In the genomic region with DNA sequence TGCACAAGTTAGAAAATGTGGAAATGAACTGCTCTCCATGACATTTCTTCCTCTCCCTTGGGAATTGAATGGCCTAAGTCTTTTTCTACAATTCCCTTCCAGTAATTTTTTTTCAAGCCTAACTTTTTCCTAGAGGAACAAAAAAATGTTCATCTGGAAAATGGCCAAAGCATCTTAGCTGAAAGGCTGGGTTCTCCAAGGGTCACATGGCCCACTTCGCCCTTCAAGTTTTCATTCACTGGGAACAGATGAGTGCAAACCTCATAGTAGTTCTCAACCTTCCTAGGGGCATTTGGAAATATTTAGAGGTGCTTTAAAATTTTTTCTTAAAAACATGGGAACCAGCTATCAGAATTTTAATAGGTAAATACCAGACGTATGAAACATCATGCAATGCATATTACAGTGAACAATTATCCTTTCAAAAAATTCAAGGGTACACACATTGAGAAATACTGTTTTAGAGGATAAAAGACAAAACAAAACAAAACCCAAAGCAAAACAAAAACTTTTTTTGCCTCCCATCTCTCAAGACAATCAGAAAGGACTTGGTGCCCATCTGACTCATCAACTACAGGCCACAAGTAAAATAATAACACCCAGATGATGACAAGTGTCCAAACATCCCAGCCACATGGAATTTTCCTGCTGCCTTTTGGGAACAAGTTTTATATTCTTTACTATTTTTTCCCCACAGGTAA, we compare ENCODE assay signal across 21 cellular contexts.
DNase-seq lines count a peak whose midpoint lies in the region; ATAC-seq, FAIRE-seq and TF ChIP-seq lines count a peak whose summit lies in the region.
"Had no signal": no experiment of that assay in that cellular context is flagged by ENCODE, and none has a peak within 500 bp of the region (broad histone marks: within the 10 kb centered on the region; RNA-seq: fewer than 3 reads in every experiment).

No MANE protein-coding gene starts in this region.

- no peak overlapping the region for H3K4me3 ChIP-seq in BJ (ENCODE audit: low read depth, low read length)
- H3K4me3 ChIP-seq in astrocyte of the cerebellum (ENCODE audit: low read depth, low read length), result no peak overlapping the region
- H3K4me3 ChIP-seq in fibroblast of pulmonary artery (replicated peaks; ENCODE audit: low read depth, low read length), result no peak overlapping the region
- H3K4me3 ChIP-seq in neuronal stem cell (ENCODE audit: low read length in 2 of 2), result no peak overlapping the region
- no peak overlapping the region for H3K4me3 ChIP-seq in MM.1S (ENCODE audit: low read length)
- H3K4me3 ChIP-seq in HepG2 (replicated peaks in 1 of 3; ENCODE audit: insufficient read depth in 1 of 3, low read depth in 2 of 3, low read length in 3 of 3), result no peak overlapping the region

- WGBS in neuronal stem cell (ENCODE audit: extremely low coverage in 2 of 2, insufficient read length in 2 of 2, insufficient replicate concordance in 1 of 2), 2 donors, result no CpG with 5 or more reads among the region's 2 CpGs
- 0% methylated on average over 2 of the region's 2 CpGs for WGBS in HepG2 (ENCODE audit: low lambda C conversion rate)

- no peak overlapping the region for H3K4me2 ChIP-seq in neuronal stem cell (ENCODE audit: insufficient read depth, low read length, poor library complexity, severe bottlenecking)
- H3K4me2 ChIP-seq in MM.1S (ENCODE audit: low read depth, low read length), result no peak overlapping the region
- H3K4me2 ChIP-seq in HepG2 (ENCODE audit: low read depth, low read length), result no peak overlapping the region

- no peak overlapping the region for H3K23ac ChIP-seq in neuronal stem cell (ENCODE audit: low read depth, low read length, poor library complexity)

- H3F3A ChIP-seq in MM.1S (ENCODE audit: insufficient read depth, low read length), result no peaks in the 10 kb centered on the region

- no peak for TF ChIP-seq POLR2A in HepG2 (IDR thresholded peaks at IDR 0.05; ENCODE audit: insufficient read depth in 1 of 2, low read depth in 2 of 2, low read length in 2 of 2)

- TF ChIP-seq EP300 in HepG2 (IDR thresholded peaks at IDR 0.05; ENCODE audit: low read depth in 2 of 2, low read length in 2 of 2), result no peak
- TF ChIP-seq EP300 in HepG2 (CRISPR knock-in tag; IDR thresholded peaks at IDR 0.05; ENCODE audit: borderline replicate concordance), result no peak

- no peak overlapping the region for H2BK15ac ChIP-seq in neuronal stem cell (ENCODE audit: low read length)

- no peak overlapping the region for H4K8ac ChIP-seq in neuronal stem cell (ENCODE audit: low read depth, low read length)

- H3K9ac ChIP-seq in neuronal stem cell (ENCODE audit: low read depth, low read length, poor library complexity) (no peak overlapping the region), MM.1S (ENCODE audit: low read length) (no peak overlapping the region), HepG2 (ENCODE audit: insufficient read depth, low read depth, low read length) (no peak overlapping the region)

- no peak overlapping the region for H4K91ac ChIP-seq in neuronal stem cell (ENCODE audit: low read depth, low read length, poor library complexity)

- H2AFZ ChIP-seq in neuronal stem cell (ENCODE audit: low read length), result no peak overlapping the region
- H2AFZ ChIP-seq in MM.1S (ENCODE audit: low read length), result no peak overlapping the region
- no peak overlapping the region for H2AFZ ChIP-seq in HepG2 (ENCODE audit: low read length)

- no peaks in the 10 kb centered on the region for H3K79me1 ChIP-seq in neuronal stem cell (ENCODE audit: low read depth, low read length)

- no peak overlapping the region for H2BK5ac ChIP-seq in neuronal stem cell (ENCODE audit: low read length)

- CTCF ChIA-PET in BJ (lab: Yijun Ruan, JAX) (interaction anchor here (0.7 kb wide), 1 partner anchor 9 kb away, joined by 3 read pairs; no protein-coding TSS in a partner anchor), HepG2 (lab: Yijun Ruan, JAX; ENCODE audit: low intra/inter-chr PET ratio, low total read pairs) (no interaction called here)

- intact Hi-C loops in HepG2 (cut with micrococcal nuclease; ENCODE audit: unreplicated experiment), result no loop called here

- H3K4ac ChIP-seq in neuronal stem cell (ENCODE audit: low read length), result no peak overlapping the region

- no peak overlapping the region for H3K14ac ChIP-seq in neuronal stem cell (ENCODE audit: low read length)

- BruUV-seq in HepG2 (replicated peaks; lab: Mats Ljungman, UMichigan), result no TSS peak

- no peaks in the 10 kb centered on the region for H3K79me2 ChIP-seq in MM.1S (ENCODE audit: low read length)
- H3K79me2 ChIP-seq in HepG2 (ENCODE audit: insufficient read depth, low read length), result no peaks in the 10 kb centered on the region

- in situ Hi-C loops in astrocyte of the cerebellum (cut with HindIII; ENCODE audit: low sequenced_read_pairs) (no loop called here), HepG2 (cut with HindIII; ENCODE audit: extremely low pct_ligation_motif_present, low pct_unique_long_range_greater_than_20kb) (no loop called here)

- no peak for TF ChIP-seq CTCF in BJ (IDR thresholded peaks at IDR 0.05; ENCODE audit: insufficient read depth, low read depth, low read length)
- no peak for TF ChIP-seq CTCF in astrocyte of the cerebellum (IDR thresholded peaks at IDR 0.05; ENCODE audit: low read depth, low read length, missing control alignments)
- TF ChIP-seq CTCF in fibroblast of pulmonary artery (IDR thresholded peaks at IDR 0.05; ENCODE audit: low read length, missing control alignments), result no peak
- no peak for TF ChIP-seq CTCF in MM.1S (IDR thresholded peaks at IDR 0.05; ENCODE audit: low read length)
- TF ChIP-seq CTCF in HepG2 (CRISPR knock-in tag; IDR thresholded peaks at IDR 0.05), result no peak

- H3K9me3 ChIP-seq in neuronal stem cell (replicated peaks in 1 of 2; ENCODE audit: control insufficient read depth in 2 of 2, insufficient read depth in 1 of 2, low read depth in 1 of 2, low read length in 2 of 2) (no peaks in the 10 kb centered on the region), MM.1S (replicated peaks; ENCODE audit: insufficient read depth, low read length) (no peaks in the 10 kb centered on the region), HepG2 (ENCODE audit: low read length) (peaks cover 14% of the 10 kb centered on the region; the same call in 1 of the 2 replicates)

- H3K36me3 ChIP-seq in BJ (ENCODE audit: control insufficient read depth, insufficient read depth, low read length) (no peaks in the 10 kb centered on the region), neuronal stem cell (replicated peaks in 1 of 2; ENCODE audit: control insufficient read depth in 2 of 2, insufficient read depth in 2 of 2, low read length in 2 of 2) (no peaks in the 10 kb centered on the region), MM.1S (replicated peaks; ENCODE audit: insufficient read depth, low read length) (no peaks in the 10 kb centered on the region), HepG2 (replicated peaks in 1 of 2; ENCODE audit: control insufficient read depth in 1 of 2, insufficient read depth in 2 of 2, low read length in 2 of 2) (no peaks in the 10 kb centered on the region)

- FAIRE-seq in HepG2 (lab: Jason Lieb, UNC), result no peak
- FAIRE-seq: colon had no signal

- no peaks in the 10 kb centered on the region for H3K9me2 ChIP-seq in MM.1S (replicated peaks; ENCODE audit: insufficient read depth, low read length)

- DNase-seq in BJ (ENCODE audit: low read depth), result peak; percentile 30
- peak; percentile 42 for DNase-seq in HT1080 (ENCODE audit: low read depth)
- peak; percentile 4 for DNase-seq in astrocyte of the cerebellum (ENCODE audit: low read depth)
- DNase-seq in fibroblast of pulmonary artery (ENCODE audit: low read depth), result peak; percentile 6
- no peak for DNase-seq in neuronal stem cell (ENCODE audit: low spot score)
- no peak for DNase-seq in NCI-H446 (lab: John Stamatoyannopoulos, UW)
- DNase-seq in MM.1S, result no peak
- no peak for DNase-seq in HepG2 (ENCODE audit: low spot score)
- DNase-seq: activated CD4-positive, alpha-beta T cell treated with anti-CD3 and anti-CD28 coated beads, Interleukin-2, amount 50 U/mL, for 48 hours; activated CD4-positive, CD25-positive, alpha-beta regulatory T cell; DMS79 treated with DMSO at 0.1 percent for 48 hours; effector CD8-positive, alpha-beta T cell; islet precursor cell; Karpas-422; NCI-H1092; NCI-H187 treated with DMSO at 0.1 percent for 48 hours; NCI-H226; NCI-H774; stimulated activated CD4-positive, alpha-beta T cell treated with anti-CD3 and anti-CD28 coated beads, Interleukin-15, amount 100 ng/mL, for 24 hours had no signal

- H2BK120ac ChIP-seq in neuronal stem cell (ENCODE audit: low read depth, low read length), result no peak overlapping the region

- H3K4me1 ChIP-seq in neuronal stem cell (ENCODE audit: control insufficient read depth in 2 of 2, insufficient read depth in 1 of 2, low read depth in 1 of 2, low read length in 2 of 2) (no peaks in the 10 kb centered on the region), MM.1S (ENCODE audit: low read length) (no peaks in the 10 kb centered on the region), HepG2 (ENCODE audit: insufficient read depth, low read length) (no peaks in the 10 kb centered on the region)

- no peak for ATAC-seq in HepG2

- no peak overlapping the region for H3K27ac ChIP-seq in neuronal stem cell (replicated peaks; ENCODE audit: low read length)
- H3K27ac ChIP-seq in MM.1S (ENCODE audit: low read length), result no peak overlapping the region
- H3K27ac ChIP-seq in HepG2 (ENCODE audit: extremely low read length, insufficient read depth, low read length), result no peak overlapping the region
- H3K27ac ChIP-seq: C4-2B had no signal

- H2AK5ac ChIP-seq in neuronal stem cell (ENCODE audit: low read depth, low read length), result no peak overlapping the region

- no peak overlapping the region for H2BK12ac ChIP-seq in neuronal stem cell (ENCODE audit: low read length)

- H3K27me3 ChIP-seq in BJ (ENCODE audit: control insufficient read depth, insufficient read depth, low read length), result no peaks in the 10 kb centered on the region
- H3K27me3 ChIP-seq in neuronal stem cell (ENCODE audit: control insufficient read depth in 3 of 3, insufficient read depth in 3 of 3, low read depth in 1 of 3, low read length in 3 of 3), result no peaks in the 10 kb centered on the region
- no peaks in the 10 kb centered on the region for H3K27me3 ChIP-seq in MM.1S (replicated peaks; ENCODE audit: insufficient read depth, low read length)
- no peaks in the 10 kb centered on the region for H3K27me3 ChIP-seq in HepG2 (ENCODE audit: control insufficient read depth in 1 of 2, insufficient read depth in 2 of 2, low read length in 2 of 2)

- H4K20me1 ChIP-seq in MM.1S (ENCODE audit: insufficient read depth, low read length) (no peaks in the 10 kb centered on the region), HepG2 (ENCODE audit: insufficient read depth, low read length) (no peaks in the 10 kb centered on the region)

- no peak overlapping the region for H3K18ac ChIP-seq in neuronal stem cell (ENCODE audit: low read length)

- TF ChIP-seq RAD21 in HepG2 (CRISPR knock-in tag; IDR thresholded peaks at IDR 0.05), result no peak

- POLR2A ChIA-PET in BJ (lab: Charles Lee) (no interaction called here), HepG2 (lab: Yijun Ruan, JAX) (no interaction called here)

TF ChIP-seq in HepG2, 621 proteins besides CTCF, POLR2A, EP300 and RAD21 (continues in another document):
- TF ChIP-seq XBP1 (CRISPR knock-in tag; IDR thresholded peaks at IDR 0.05), result no peak
- no peak for TF ChIP-seq ZFP41 (CRISPR knock-in tag; IDR thresholded peaks at IDR 0.05; ENCODE audit: borderline replicate concordance)
- no peak for TF ChIP-seq MED13 (CRISPR knock-in tag; IDR thresholded peaks at IDR 0.05)
- TF ChIP-seq FOXK2 (IDR thresholded peaks at IDR 0.05), result no peak
- no peak for TF ChIP-seq ZNF530 (CRISPR knock-in tag; IDR thresholded peaks at IDR 0.05; ENCODE audit: low read depth)

Comparison
In these comparisons a context has a peak if more than half of its experiments do, and no peak if none do; other contexts are left out.
1. DNase-seq: peak in BJ (single experiment), HT1080 (single experiment), astrocyte of the cerebellum (single experiment) and fibroblast of pulmonary artery (single experiment); none in neuronal stem cell (single experiment), NCI-H446 (0 of 2), MM.1S (single experiment) and HepG2 (single experiment).